In genomic region chrX:49164589-49165360, GRCh38 we compare ENCODE assay signal across 10 cellular contexts. TPM values are rescaled to one million over a fixed set of nuclear protein-coding genes. Genes with fewer than 3 reads are reported as not detected.
DNase-seq lines count a peak whose midpoint lies in the region; ATAC-seq and TF ChIP-seq lines count a peak whose summit lies in the region.
"Had no signal": no experiment of that assay in that cellular context is flagged by ENCODE, and none has a peak within 500 bp of the region (broad histone marks: within the 10 kb centered on the region; RNA-seq: fewer than 3 reads in every experiment).

No MANE protein-coding gene starts in this region.

- CTCF ChIA-PET in activated CD4-positive, alpha-beta T cell treated with anti-CD3 and anti-CD28 coated beads, Interleukin-2, amount 10 ng/mL, durations not matched to agents 7 days and 5 days (lab: Charles Lee), result interaction anchor here (1.3 to 2.4 kb wide), 2 partner anchors 10 to 27 kb away, joined by 4 to 14 read pairs; no protein-coding TSS in a partner anchor
- CTCF ChIA-PET in activated CD8-positive, alpha-beta T cell treated with anti-CD3 and anti-CD28 coated beads, Interleukin-2, amount 10 ng/mL, durations not matched to agents 7 days and 5 days (lab: Charles Lee), result interaction anchor here (1.1 to 2.8 kb wide), 3 partner anchors 9 to 28 kb away, joined by 3 to 16 read pairs (median 4); no protein-coding TSS in a partner anchor

- H3K27ac ChIP-seq in left lung (peak overlapping the region; percentile 89 to 92), subcutaneous abdominal adipose tissue (ENCODE audit: low read depth, low read length) (peak overlapping the region; percentile 85)

- POLR2A ChIA-PET in activated CD4-positive, alpha-beta T cell treated with anti-CD3 and anti-CD28 coated beads, Interleukin-2, amount 10 ng/mL, durations not matched to agents 7 days and 5 days (lab: Charles Lee), result no interaction called here
- POLR2A ChIA-PET in activated CD8-positive, alpha-beta T cell treated with anti-CD3 and anti-CD28 coated beads, Interleukin-2, amount 10 ng/mL, durations not matched to agents 7 days and 5 days (lab: Charles Lee), result no interaction called here

- no peaks in the 10 kb centered on the region for H3K9me3 Mint-ChIP-seq in activated CD4-positive, alpha-beta T cell treated with anti-CD3 and anti-CD28 coated beads, Interleukin-2, amount 10 ng/mL, durations not matched to agents 7 days and 5 days
- no peaks in the 10 kb centered on the region for H3K9me3 Mint-ChIP-seq in activated CD8-positive, alpha-beta T cell treated with anti-CD3 and anti-CD28 coated beads, Interleukin-2, amount 10 ng/mL, durations not matched to agents 7 days and 5 days (ENCODE audit: insufficient read depth)
- H3K9me3 Mint-ChIP-seq: activated naive CD4-positive, alpha-beta T cell treated with anti-CD3 and anti-CD28 coated beads, Interleukin-2, amount 50 U/mL, for 72 hours had no signal

- peaks cover 5 to 22% of the 10 kb centered on the region in 2 donors for H3K4me1 ChIP-seq in left lung
- H3K4me1 ChIP-seq in subcutaneous abdominal adipose tissue (ENCODE audit: control insufficient read depth in 5 of 5, insufficient read depth in 5 of 5, low read length in 5 of 5), result peaks cover 0 to 32% (median 20%) of the 10 kb centered on the region in 5 donors

- H3K9ac ChIP-seq in subcutaneous abdominal adipose tissue (ENCODE audit: low read length in 5 of 5), result no peak overlapping the region

- H3K4me3 Mint-ChIP-seq in activated CD4-positive, alpha-beta T cell treated with anti-CD3 and anti-CD28 coated beads, Interleukin-2, amount 10 ng/mL, durations not matched to agents 7 days and 5 days, result peak overlapping the region; percentile 76
- peak overlapping the region; percentile 77 for H3K4me3 Mint-ChIP-seq in activated CD8-positive, alpha-beta T cell treated with anti-CD3 and anti-CD28 coated beads, Interleukin-2, amount 10 ng/mL, durations not matched to agents 7 days and 5 days

- no peaks in the 10 kb centered on the region for H3K27me3 Mint-ChIP-seq in activated CD4-positive, alpha-beta T cell treated with anti-CD3 and anti-CD28 coated beads, Interleukin-2, amount 10 ng/mL, durations not matched to agents 7 days and 5 days
- H3K27me3 Mint-ChIP-seq in activated CD8-positive, alpha-beta T cell treated with anti-CD3 and anti-CD28 coated beads, Interleukin-2, amount 10 ng/mL, durations not matched to agents 7 days and 5 days (ENCODE audit: low read depth), result no peaks in the 10 kb centered on the region

- H3K4me1 Mint-ChIP-seq in activated CD4-positive, alpha-beta T cell treated with anti-CD3 and anti-CD28 coated beads, Interleukin-2, amount 10 ng/mL, durations not matched to agents 7 days and 5 days, result peaks cover 38% of the 10 kb centered on the region
- peaks cover 43% of the 10 kb centered on the region for H3K4me1 Mint-ChIP-seq in activated CD8-positive, alpha-beta T cell treated with anti-CD3 and anti-CD28 coated beads, Interleukin-2, amount 10 ng/mL, durations not matched to agents 7 days and 5 days (ENCODE audit: low read depth)

- H3K36me3 ChIP-seq in left lung (no peaks in the 10 kb centered on the region), subcutaneous abdominal adipose tissue (ENCODE audit: control insufficient read depth in 5 of 5, insufficient read depth in 5 of 5, low read length in 5 of 5) (no peaks in the 10 kb centered on the region)

- no peaks in the 10 kb centered on the region for H3K36me3 Mint-ChIP-seq in activated CD4-positive, alpha-beta T cell treated with anti-CD3 and anti-CD28 coated beads, Interleukin-2, amount 10 ng/mL, durations not matched to agents 7 days and 5 days (ENCODE audit: low read depth)
- H3K36me3 Mint-ChIP-seq in activated CD8-positive, alpha-beta T cell treated with anti-CD3 and anti-CD28 coated beads, Interleukin-2, amount 10 ng/mL, durations not matched to agents 7 days and 5 days (ENCODE audit: low read depth), result no peaks in the 10 kb centered on the region
- H3K36me3 Mint-ChIP-seq: activated naive CD4-positive, alpha-beta T cell treated with anti-CD3 and anti-CD28 coated beads, Interleukin-2, amount 50 U/mL, for 72 hours had no signal

- H3K4me3 ChIP-seq in left lung (no peak overlapping the region), subcutaneous abdominal adipose tissue (ENCODE audit: low read depth in 1 of 5, low read length in 5 of 5) (no peak overlapping the region)
- H3K4me3 ChIP-seq: mucosa of descending colon had no signal

- no peak for TF ChIP-seq CTCF in left lung (IDR thresholded peaks at IDR 0.05)

- peak overlapping the region; percentile 94 for H3K27ac Mint-ChIP-seq in activated CD4-positive, alpha-beta T cell treated with anti-CD3 and anti-CD28 coated beads, Interleukin-2, amount 10 ng/mL, durations not matched to agents 7 days and 5 days
- H3K27ac Mint-ChIP-seq in activated CD8-positive, alpha-beta T cell treated with anti-CD3 and anti-CD28 coated beads, Interleukin-2, amount 10 ng/mL, durations not matched to agents 7 days and 5 days, result peak overlapping the region; percentile 98

- no peak for ATAC-seq in activated CD8-positive, alpha-beta T cell treated with anti-CD3 and anti-CD28 coated beads, Interleukin-2, amount 10 ng/mL, durations not matched to agents 7 days and 5 days
- ATAC-seq in left lung (no peak), HG03520 (IDR thresholded peaks at IDR 0.05; ENCODE audit: unreplicated experiment) (no peak)

- no peak for DNase-seq in activated CD4-positive, alpha-beta T cell treated with anti-CD3 and anti-CD28 coated beads, Interleukin-2, amount 10 ng/mL, durations not matched to agents 7 days and 5 days
- no peak for DNase-seq in activated CD4-positive, alpha-beta T cell treated with anti-CD3 and anti-CD28 coated beads for 48 hours
- no peak for DNase-seq in activated CD8-positive, alpha-beta T cell treated with anti-CD3 and anti-CD28 coated beads, Interleukin-2, amount 10 ng/mL, durations not matched to agents 7 days and 5 days
- DNase-seq in left lung, result no peak
- DNase-seq in activated CD4-positive, CD25-positive, alpha-beta regulatory T cell (lab: John Stamatoyannopoulos, UW), result no peak
- DNase-seq in MV-4-11 (lab: John Stamatoyannopoulos, UW), result no peak

- H3K27me3 ChIP-seq in left lung (no peaks in the 10 kb centered on the region), subcutaneous abdominal adipose tissue (ENCODE audit: control insufficient read depth in 5 of 5, insufficient read depth in 4 of 5, low read length in 5 of 5) (peaks cover 0 to 5% (median 0%) of the 10 kb centered on the region in 5 donors)

- intact Hi-C loops in left lung (cut with DNase I), result no loop called here

- H3K9me3 ChIP-seq in left lung (no peaks in the 10 kb centered on the region), subcutaneous abdominal adipose tissue (ENCODE audit: control insufficient read depth in 5 of 5, low read length in 5 of 5) (no peaks in the 10 kb centered on the region)
- H3K9me3 ChIP-seq: mucosa of descending colon had no signal

RNA-seq across cellular contexts. Expression of gene MAGIX, which starts 2.2 kb away (rescaled TPM):
- total RNA-seq in activated CD4-positive, alpha-beta T cell treated with anti-CD3 and anti-CD28 coated beads, Interleukin-2, amount 10 ng/mL, durations not matched to agents 7 days and 5 days, result 1 to 10 TPM; 1.9 to 2.8 TPM
- 1 to 10 TPM in 1 of 2 experiments, under 1 TPM in 1; 0.97 to 1.5 TPM for total RNA-seq in activated CD8-positive, alpha-beta T cell treated with anti-CD3 and anti-CD28 coated beads, Interleukin-2, amount 10 ng/mL, durations not matched to agents 7 days and 5 days
- 1 to 10 TPM; 5.6 to 9.4 TPM for total RNA-seq in left lung

RNA-seq across cellular contexts. Expression of gene PLP2, which starts 6.9 kb away (rescaled TPM):
- total RNA-seq in activated CD4-positive, alpha-beta T cell treated with anti-CD3 and anti-CD28 coated beads, Interleukin-2, amount 10 ng/mL, durations not matched to agents 7 days and 5 days, result 100 to 1,000 TPM; 245 to 270 TPM
- total RNA-seq in activated CD8-positive, alpha-beta T cell treated with anti-CD3 and anti-CD28 coated beads, Interleukin-2, amount 10 ng/mL, durations not matched to agents 7 days and 5 days, result 100 to 1,000 TPM; 203 to 214 TPM
- total RNA-seq in left lung, result 100 to 1,000 TPM in 1 of 2 donors, 10 to 100 TPM in 1; 79.8 to 241 TPM

RNA-seq across cellular contexts. Expression of gene PRICKLE3, which starts 21.4 kb away (rescaled TPM):
- 10 to 100 TPM; 13.7 to 17.6 TPM for total RNA-seq in activated CD4-positive, alpha-beta T cell treated with anti-CD3 and anti-CD28 coated beads, Interleukin-2, amount 10 ng/mL, durations not matched to agents 7 days and 5 days
- total RNA-seq in activated CD8-positive, alpha-beta T cell treated with anti-CD3 and anti-CD28 coated beads, Interleukin-2, amount 10 ng/mL, durations not matched to agents 7 days and 5 days, result 10 to 100 TPM; 13.9 TPM
- total RNA-seq in left lung, result 10 to 100 TPM; 14.0 to 17.6 TPM

RNA-seq across cellular contexts. Expression of gene SYP, which starts 35.2 kb away (rescaled TPM):
- 1 to 10 TPM; 2.5 to 2.7 TPM for total RNA-seq in activated CD4-positive, alpha-beta T cell treated with anti-CD3 and anti-CD28 coated beads, Interleukin-2, amount 10 ng/mL, durations not matched to agents 7 days and 5 days
- 1 to 10 TPM; 1.1 to 2.6 TPM for total RNA-seq in activated CD8-positive, alpha-beta T cell treated with anti-CD3 and anti-CD28 coated beads, Interleukin-2, amount 10 ng/mL, durations not matched to agents 7 days and 5 days
- total RNA-seq in left lung, result 1 to 10 TPM; 2.1 to 3.0 TPM

RNA-seq across cellular contexts. Expression of gene GPKOW, which starts 41.2 kb away (rescaled TPM):
- total RNA-seq in activated CD4-positive, alpha-beta T cell treated with anti-CD3 and anti-CD28 coated beads, Interleukin-2, amount 10 ng/mL, durations not matched to agents 7 days and 5 days, result 10 to 100 TPM; 29.2 to 33.2 TPM
- 10 to 100 TPM; 26.1 to 26.2 TPM for total RNA-seq in activated CD8-positive, alpha-beta T cell treated with anti-CD3 and anti-CD28 coated beads, Interleukin-2, amount 10 ng/mL, durations not matched to agents 7 days and 5 days
- total RNA-seq in left lung, result 10 to 100 TPM; 15.5 to 15.7 TPM
